In genomic region chr21:33324311-33325221, GRCh38 we compare ENCODE assay signal across 1 cellular context.
TF ChIP-seq lines count a peak whose summit lies in the region.

Gene IFNAR1 (plus strand): TSS chr21:33324970. CDS start chr21:33325056, 86 bp downstream.

TF ChIP-seq in K562, 482 proteins besides CTCF, POLR2A, EP300 and RAD21 (continued from another document and continues in another):
- TF ChIP-seq TOE1 (IDR thresholded peaks at IDR 0.05; ENCODE audit: borderline replicate concordance) (0 out of 2 replicates have a peak, but pooled peaks have one; percentile 49), TOE1 (CRISPR knock-in tag; IDR thresholded peaks at IDR 0.05; ENCODE audit: borderline replicate concordance, low read depth) (no peak), ATF3 (IDR thresholded peaks at IDR 0.05) (no peak), ATF3 (CRISPR knock-in tag; conservative IDR thresholded peaks at IDR 0.05) (peak; percentile 88), DDX20 (tag; IDR thresholded peaks at IDR 0.05; ENCODE audit: low read depth) (no peak), ZNF324 (CRISPR knock-in tag; IDR thresholded peaks at IDR 0.05) (0 out of 2 replicates have a peak, but pooled peaks have one; percentile 5), CREB3L1 (IDR thresholded peaks at IDR 0.05; ENCODE audit: borderline replicate concordance, low read depth) (peak; percentile 30; the same call in 1 of the 2 replicates), ZNF77 (CRISPR knock-in tag; IDR thresholded peaks at IDR 0.05) (no peak), ZNF274 (IDR thresholded peaks at IDR 0.05; ENCODE audit: borderline replicate concordance, low read depth, low read length) (no peak), EGR1 (conservative IDR thresholded peaks at IDR 0.05) (peak; percentile 89), FIP1L1 (IDR thresholded peaks at IDR 0.05; ENCODE audit: low read depth, low read length, poor library complexity, severe bottlenecking) (peak; percentile 25), ETV6 (IDR thresholded peaks at IDR 0.05; ENCODE audit: borderline replicate concordance in 1 of 2, low read depth in 2 of 2, low read length in 1 of 2) (peak in 1 of 2 experiments; percentile 6; a peak in 1 of 4 replicates), ETV6 (CRISPR knock-in tag; IDR thresholded peaks at IDR 0.05; ENCODE audit: borderline replicate concordance) (peak; percentile 84; the same call in 1 of the 2 replicates), THRB (CRISPR knock-in tag; conservative IDR thresholded peaks at IDR 0.05) (peak; percentile 52; the same call in 1 of the 2 replicates), PCBP2 (IDR thresholded peaks at IDR 0.05; ENCODE audit: low read depth, low read length, poor library complexity, severe bottlenecking) (no peak), DPF2 (IDR thresholded peaks at IDR 0.05) (peak; percentile 60), NFIC (IDR thresholded peaks at IDR 0.05) (0 out of 2 replicates have a peak, but pooled peaks have one; percentile 56), ATF2 (CRISPR knock-in tag; IDR thresholded peaks at IDR 0.05) (no peak), ZNF57 (CRISPR knock-in tag; IDR thresholded peaks at IDR 0.05) (0 out of 2 replicates have a peak, but pooled peaks have one; percentile 11), E4F1 (CRISPR knock-in tag; IDR thresholded peaks at IDR 0.05; ENCODE audit: borderline replicate concordance) (peak; percentile 66), CAMTA2 (CRISPR knock-in tag; conservative IDR thresholded peaks at IDR 0.05) (0 out of 2 replicates have a peak, but pooled peaks have one; percentile 67), ZNF124 (CRISPR knock-in tag; IDR thresholded peaks at IDR 0.05) (no peak), MEIS2 (IDR thresholded peaks at IDR 0.05; ENCODE audit: partially characterized antibody) (peak; percentile 99), ETV1 (tag; conservative IDR thresholded peaks at IDR 0.05; ENCODE audit: low read depth) (peak; percentile 35; the same call in 1 of the 2 replicates), U2AF2 (optimal IDR thresholded peaks at IDR 0.05; ENCODE audit: low read depth, low read length) (no peak), TFAP4 (CRISPR knock-in tag; IDR thresholded peaks at IDR 0.05; ENCODE audit: borderline replicate concordance) (peak; percentile 80), ZBTB9 (CRISPR knock-in tag; IDR thresholded peaks at IDR 0.05) (peak; percentile 21; the same call in 1 of the 2 replicates), ZNF41 (CRISPR knock-in tag; conservative IDR thresholded peaks at IDR 0.05) (0 out of 2 replicates have a peak, but pooled peaks have one; percentile 24), KDM5B (IDR thresholded peaks at IDR 0.05; ENCODE audit: insufficient replicate concordance, low read depth, low read length) (peak; percentile 83), ZBTB2 (IDR thresholded peaks at IDR 0.05) (peak; percentile 100), ID3 (CRISPR knock-in tag; IDR thresholded peaks at IDR 0.05) (no peak), ID3 (tag; IDR thresholded peaks at IDR 0.05) (peak; percentile 89; the same call in 1 of the 2 replicates), KAT2B (IDR thresholded peaks at IDR 0.05; ENCODE audit: low read depth, low read length) (no peak), LARP7 (IDR thresholded peaks at IDR 0.05) (peak; percentile 84)
